8 cellular contexts compared by ENCODE assay signal in genomic region chr19:3125900-3126524, GRCh38. TPM values are rescaled to one million over a fixed set of nuclear protein-coding genes. Genes with fewer than 3 reads are reported as not detected.
DNase-seq lines count a peak whose midpoint lies in the region; ATAC-seq and TF ChIP-seq lines count a peak whose summit lies in the region.

No MANE protein-coding gene starts in this region.

- DNase-seq in Caki2 (ENCODE audit: low read depth) (peak; percentile 18), Kasumi-1 (lab: John Stamatoyannopoulos, UW) (peak; percentile 17 to 25), brain microvascular endothelial cell (peak; percentile 47), left lung (peak; percentile 74 to 94)
- peak; percentile 48 to 50 for DNase-seq in stimulated activated CD8-positive, alpha-beta memory T cell treated with anti-CD3 and anti-CD28 coated beads, Interleukin-2, amount 100 ng/mL, for 1 hour (ENCODE audit: low read depth in 2 of 2)

- peak; percentile 74 for TF ChIP-seq CTCF in VCaP (conservative IDR thresholded peaks at IDR 0.05)
- TF ChIP-seq CTCF in brain microvascular endothelial cell (IDR thresholded peaks at IDR 0.05; ENCODE audit: low read depth, low read length, missing control alignments) = peak; percentile 89
- peak; percentile 74 to 81 for TF ChIP-seq CTCF in left lung (IDR thresholded peaks at IDR 0.05)

- no peaks in the 10 kb centered on the region for H3K9me3 ChIP-seq in left lung

- H3K27me3 ChIP-seq in brain microvascular endothelial cell (replicated peaks) (no peaks in the 10 kb centered on the region), left lung (no peaks in the 10 kb centered on the region)

- H3K4me3 ChIP-seq in brain microvascular endothelial cell (ENCODE audit: low read depth, low read length) (no peak overlapping the region), left lung (no peak overlapping the region)

- peaks cover 0 to 27% of the 10 kb centered on the region in 2 donors for H3K4me1 ChIP-seq in left lung

- intact Hi-C loops in left lung (cut with DNase I) = no loop called here

- ATAC-seq in left lung (peak; percentile 86), HG02798 (IDR thresholded peaks at IDR 0.05; ENCODE audit: poor library complexity, unreplicated experiment) (no peak), HG03139 (IDR thresholded peaks at IDR 0.05; ENCODE audit: unreplicated experiment) (no peak)

- in situ Hi-C loops in Caki2 (cut with HindIII; ENCODE audit: low pct_unique_long_range_greater_than_20kb, low sequenced_read_pairs) = no loop called here
- in situ Hi-C loops in brain microvascular endothelial cell (cut with HindIII; ENCODE audit: low pct_ligation_motif_present, low sequenced_read_pairs) = no loop called here

- H3K27ac ChIP-seq in VCaP (no peak overlapping the region), brain microvascular endothelial cell (no peak overlapping the region), left lung (no peak overlapping the region)

- H3K36me3 ChIP-seq in brain microvascular endothelial cell (replicated peaks) = peaks cover 2% of the 10 kb centered on the region
- peaks cover 0 to 22% of the 10 kb centered on the region in 2 donors for H3K36me3 ChIP-seq in left lung

RNA-seq across cellular contexts. Expression of gene GNA15, which starts 9.8 kb away (rescaled TPM):
- total RNA-seq in Caki2 (2014; rRNA removed; shearing (Covaris generic); ENCODE audit: low replicate concordance) = not detected in 2 replicates
- total RNA-seq in left lung = 10 to 100 TPM; 17.6 to 35.9 TPM

RNA-seq across cellular contexts. Expression of gene GNA11, which starts 31.9 kb away (rescaled TPM):
- total RNA-seq in Caki2 (2014; rRNA removed; shearing (Covaris generic); ENCODE audit: low replicate concordance) = 17.2 and 24.0 TPM in 2 replicates
- total RNA-seq in left lung = 10 to 100 TPM; 57.2 to 59.9 TPM

RNA-seq across cellular contexts. Expression of gene S1PR4, which starts 52.6 kb away (rescaled TPM):
- 0.58 TPM in 1 of 2 replicates, not detected in the other for total RNA-seq in Caki2 (2014; rRNA removed; shearing (Covaris generic); ENCODE audit: low replicate concordance)
- 10 to 100 TPM in 1 of 2 donors, 1 to 10 TPM in 1; 9.3 to 20.8 TPM for total RNA-seq in left lung

RNA-seq across cellular contexts. Expression of gene NCLN, which starts 59.7 kb away (rescaled TPM):
- total RNA-seq in Caki2 (2014; rRNA removed; shearing (Covaris generic); ENCODE audit: low replicate concordance) = 45.6 and 108 TPM in 2 replicates
- 100 to 1,000 TPM in 1 of 2 donors, 10 to 100 TPM in 1; 67.7 to 121 TPM for total RNA-seq in left lung

Comparison
In these comparisons a context has a peak if more than half of its experiments do, and no peak if none do; other contexts are left out.
1. DNase-seq: peak in every context shown above with its lines; median percentile 84 in left lung; 49 in stimulated activated CD8-positive, alpha-beta memory T cell treated with anti-CD3 and anti-CD28 coated beads, Interleukin-2, amount 100 ng/mL, for 1 hour; 47 in brain microvascular endothelial cell; 21 in Kasumi-1; 18 in Caki2.
2. RNA of gene GNA15, which starts 9.8 kb away (total RNA-seq): 17.6 to 35.9 TPM in left lung; not detected in Caki2; every median in the first group is over 10 times any median in the second.
3. Peak in every context shown above with its lines, with median percentiles within 50 percentile points of each other: CTCF ChIP-seq.